ENCODE assay signal across 19 cellular contexts in the genomic region with DNA sequence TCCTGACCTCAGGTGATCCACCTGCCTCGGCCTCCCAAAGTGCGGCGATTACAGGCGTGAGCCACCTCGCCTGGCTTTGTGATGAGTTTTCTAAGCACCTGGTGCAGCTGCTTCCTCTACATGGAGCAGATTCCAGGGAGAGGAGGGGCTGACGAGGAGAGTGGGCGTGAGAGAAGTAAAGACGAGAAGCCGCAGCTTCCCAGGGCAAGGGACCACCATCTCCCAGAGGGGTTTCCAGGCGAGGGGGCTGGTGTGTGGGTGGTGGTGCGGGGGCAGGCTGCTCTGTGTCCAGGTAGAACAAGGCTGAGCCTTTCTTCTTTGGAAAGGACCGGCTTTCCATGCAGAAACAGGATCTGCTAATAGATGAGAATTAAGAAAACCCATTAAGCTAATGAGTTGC.
DNase-seq lines count a peak whose midpoint lies in the region; ATAC-seq and TF ChIP-seq lines count a peak whose summit lies in the region.
"Had no signal": no experiment of that assay in that cellular context is flagged by ENCODE, and none has a peak within 500 bp of the region (broad histone marks: within the 10 kb centered on the region; RNA-seq: fewer than 3 reads in every experiment).

No MANE protein-coding gene starts in this region.

- H3K27me3 Mint-ChIP-seq in GM23338 (ENCODE audit: insufficient read depth, low read depth, poor library complexity), result peaks cover 17% of the 10 kb centered on the region

- H3K4me1 Mint-ChIP-seq in GM23338, result peaks cover 34% of the 10 kb centered on the region

- peak overlapping the region; percentile 69 for H3K4me2 ChIP-seq in BLaER1
- no peak overlapping the region for H3K4me2 ChIP-seq in GM23338

- H3K9me3 ChIP-seq in BLaER1, result no peaks in the 10 kb centered on the region
- no peaks in the 10 kb centered on the region for H3K9me3 ChIP-seq in WERI-Rb-1 (ENCODE audit: severe bottlenecking)
- H3K9me3 ChIP-seq: HAP-1 had no signal

- no peaks in the 10 kb centered on the region for H3K9me3 Mint-ChIP-seq in GM23338
- H3K9me3 Mint-ChIP-seq: CD4-positive, alpha-beta T cell; HFFc6 had no signal

- DNase-seq in GM23338 (ENCODE audit: low spot score) (peak; percentile 26), WERI-Rb-1 (peak; percentile 81), iPS-NIHi7 (ENCODE audit: extremely low spot score) (peak; percentile 38), DMS 273 treated with DMSO at 0.1 percent for 48 hours (lab: John Stamatoyannopoulos, UW) (no peak), left cardiac atrium (no peak)
- no peak for DNase-seq in activated CD8-positive, alpha-beta memory T cell treated with anti-CD3 and anti-CD28 coated beads for 24 hours
- DNase-seq: 8988T; AML-193; C1 segment of cervical spinal cord; Calu3; CD4-positive, alpha-beta T cell; DND-41; GDM1; GOT3; HFFc6 had no signal

- H3K4me1 ChIP-seq in BLaER1 (peaks cover 40% of the 10 kb centered on the region), GM23338 (ENCODE audit: insufficient read depth) (no peaks in the 10 kb centered on the region)
- H3K4me1 ChIP-seq: HAP-1 had no signal

- H3K4me3 Mint-ChIP-seq in GM23338, result no peak overlapping the region
- H3K4me3 Mint-ChIP-seq: CD4-positive, alpha-beta T cell; HFFc6 had no signal

- TF ChIP-seq CTCF in GM23338 (conservative IDR thresholded peaks at IDR 0.05; ENCODE audit: low read depth in 2 of 2), result no peak
- no peak for TF ChIP-seq CTCF in WERI-Rb-1 (IDR thresholded peaks at IDR 0.05; ENCODE audit: low read depth, low read length)

- no peak overlapping the region for H3K9ac ChIP-seq in BLaER1

- no peak overlapping the region for H3K27ac Mint-ChIP-seq in GM23338
- H3K27ac Mint-ChIP-seq: CD4-positive, alpha-beta T cell; HFFc6 had no signal

- H3K27me3 ChIP-seq in BLaER1 (peaks cover 6% of the 10 kb centered on the region), GM23338 (ENCODE audit: insufficient read depth) (no peaks in the 10 kb centered on the region), WERI-Rb-1 (ENCODE audit: insufficient read depth, low read depth, severe bottlenecking) (no peaks in the 10 kb centered on the region)

- intact Hi-C loops in left cardiac atrium (cut with DNase I), result no loop called here

- H3K36me3 ChIP-seq in BLaER1 (no peaks in the 10 kb centered on the region), GM23338 (ENCODE audit: insufficient read depth) (no peaks in the 10 kb centered on the region), WERI-Rb-1 (no peaks in the 10 kb centered on the region)
- H3K36me3 ChIP-seq: HAP-1 had no signal

- no peak overlapping the region for H2AFZ ChIP-seq in GM23338

- no peak overlapping the region for H3K27ac ChIP-seq in BLaER1
- H3K27ac ChIP-seq in GM23338 (ENCODE audit: low read depth), result no peak overlapping the region
- H3K27ac ChIP-seq in WERI-Rb-1, result peak overlapping the region; percentile 68

- H3K36me3 Mint-ChIP-seq in GM23338 (ENCODE audit: low read depth), result no peaks in the 10 kb centered on the region

- ATAC-seq in GM23338, result peak; percentile 46
- ATAC-seq in GM18517 (IDR thresholded peaks at IDR 0.05; ENCODE audit: unreplicated experiment), result no peak
- ATAC-seq in left cardiac atrium, result no peak
- ATAC-seq: HepG2 had no signal

- no peak overlapping the region for H3K4me3 ChIP-seq in BLaER1
- H3K4me3 ChIP-seq in GM23338, result no peak overlapping the region
- peak overlapping the region; percentile 8; the same call in 1 of the 2 replicates for H3K4me3 ChIP-seq in WERI-Rb-1 (ENCODE audit: low read depth, low read length)
- H3K4me3 ChIP-seq: HAP-1 had no signal

- no peaks in the 10 kb centered on the region; the same call in 1 of the 2 replicates for H4K20me1 ChIP-seq in BLaER1
- no peaks in the 10 kb centered on the region for H4K20me1 ChIP-seq in GM23338 (replicated peaks; ENCODE audit: insufficient read depth)

- H3F3A ChIP-seq in GM23338 (replicated peaks; ENCODE audit: low read depth), result no peaks in the 10 kb centered on the region

- H3K9me2 ChIP-seq in GM23338 (ENCODE audit: insufficient read depth), result no peaks in the 10 kb centered on the region

- no peaks in the 10 kb centered on the region for H3K79me2 ChIP-seq in GM23338 (replicated peaks; ENCODE audit: insufficient read depth)

TF ChIP-seq in GM23338, 12 proteins besides CTCF, POLR2A, EP300 and RAD21:
- TF ChIP-seq NANOG (IDR thresholded peaks at IDR 0.05; ENCODE audit: borderline replicate concordance) (no peak), ZNF331 (CRISPR knock-in tag; IDR thresholded peaks at IDR 0.05; ENCODE audit: low read depth) (no peak), EZH2 (IDR thresholded peaks at IDR 0.05; ENCODE audit: low read depth, unreplicated experiment) (no peak), CREB1 (CRISPR knock-in tag; IDR thresholded peaks at IDR 0.05; ENCODE audit: low read depth) (no peak)
- TF ChIP-seq, protein P1, sequence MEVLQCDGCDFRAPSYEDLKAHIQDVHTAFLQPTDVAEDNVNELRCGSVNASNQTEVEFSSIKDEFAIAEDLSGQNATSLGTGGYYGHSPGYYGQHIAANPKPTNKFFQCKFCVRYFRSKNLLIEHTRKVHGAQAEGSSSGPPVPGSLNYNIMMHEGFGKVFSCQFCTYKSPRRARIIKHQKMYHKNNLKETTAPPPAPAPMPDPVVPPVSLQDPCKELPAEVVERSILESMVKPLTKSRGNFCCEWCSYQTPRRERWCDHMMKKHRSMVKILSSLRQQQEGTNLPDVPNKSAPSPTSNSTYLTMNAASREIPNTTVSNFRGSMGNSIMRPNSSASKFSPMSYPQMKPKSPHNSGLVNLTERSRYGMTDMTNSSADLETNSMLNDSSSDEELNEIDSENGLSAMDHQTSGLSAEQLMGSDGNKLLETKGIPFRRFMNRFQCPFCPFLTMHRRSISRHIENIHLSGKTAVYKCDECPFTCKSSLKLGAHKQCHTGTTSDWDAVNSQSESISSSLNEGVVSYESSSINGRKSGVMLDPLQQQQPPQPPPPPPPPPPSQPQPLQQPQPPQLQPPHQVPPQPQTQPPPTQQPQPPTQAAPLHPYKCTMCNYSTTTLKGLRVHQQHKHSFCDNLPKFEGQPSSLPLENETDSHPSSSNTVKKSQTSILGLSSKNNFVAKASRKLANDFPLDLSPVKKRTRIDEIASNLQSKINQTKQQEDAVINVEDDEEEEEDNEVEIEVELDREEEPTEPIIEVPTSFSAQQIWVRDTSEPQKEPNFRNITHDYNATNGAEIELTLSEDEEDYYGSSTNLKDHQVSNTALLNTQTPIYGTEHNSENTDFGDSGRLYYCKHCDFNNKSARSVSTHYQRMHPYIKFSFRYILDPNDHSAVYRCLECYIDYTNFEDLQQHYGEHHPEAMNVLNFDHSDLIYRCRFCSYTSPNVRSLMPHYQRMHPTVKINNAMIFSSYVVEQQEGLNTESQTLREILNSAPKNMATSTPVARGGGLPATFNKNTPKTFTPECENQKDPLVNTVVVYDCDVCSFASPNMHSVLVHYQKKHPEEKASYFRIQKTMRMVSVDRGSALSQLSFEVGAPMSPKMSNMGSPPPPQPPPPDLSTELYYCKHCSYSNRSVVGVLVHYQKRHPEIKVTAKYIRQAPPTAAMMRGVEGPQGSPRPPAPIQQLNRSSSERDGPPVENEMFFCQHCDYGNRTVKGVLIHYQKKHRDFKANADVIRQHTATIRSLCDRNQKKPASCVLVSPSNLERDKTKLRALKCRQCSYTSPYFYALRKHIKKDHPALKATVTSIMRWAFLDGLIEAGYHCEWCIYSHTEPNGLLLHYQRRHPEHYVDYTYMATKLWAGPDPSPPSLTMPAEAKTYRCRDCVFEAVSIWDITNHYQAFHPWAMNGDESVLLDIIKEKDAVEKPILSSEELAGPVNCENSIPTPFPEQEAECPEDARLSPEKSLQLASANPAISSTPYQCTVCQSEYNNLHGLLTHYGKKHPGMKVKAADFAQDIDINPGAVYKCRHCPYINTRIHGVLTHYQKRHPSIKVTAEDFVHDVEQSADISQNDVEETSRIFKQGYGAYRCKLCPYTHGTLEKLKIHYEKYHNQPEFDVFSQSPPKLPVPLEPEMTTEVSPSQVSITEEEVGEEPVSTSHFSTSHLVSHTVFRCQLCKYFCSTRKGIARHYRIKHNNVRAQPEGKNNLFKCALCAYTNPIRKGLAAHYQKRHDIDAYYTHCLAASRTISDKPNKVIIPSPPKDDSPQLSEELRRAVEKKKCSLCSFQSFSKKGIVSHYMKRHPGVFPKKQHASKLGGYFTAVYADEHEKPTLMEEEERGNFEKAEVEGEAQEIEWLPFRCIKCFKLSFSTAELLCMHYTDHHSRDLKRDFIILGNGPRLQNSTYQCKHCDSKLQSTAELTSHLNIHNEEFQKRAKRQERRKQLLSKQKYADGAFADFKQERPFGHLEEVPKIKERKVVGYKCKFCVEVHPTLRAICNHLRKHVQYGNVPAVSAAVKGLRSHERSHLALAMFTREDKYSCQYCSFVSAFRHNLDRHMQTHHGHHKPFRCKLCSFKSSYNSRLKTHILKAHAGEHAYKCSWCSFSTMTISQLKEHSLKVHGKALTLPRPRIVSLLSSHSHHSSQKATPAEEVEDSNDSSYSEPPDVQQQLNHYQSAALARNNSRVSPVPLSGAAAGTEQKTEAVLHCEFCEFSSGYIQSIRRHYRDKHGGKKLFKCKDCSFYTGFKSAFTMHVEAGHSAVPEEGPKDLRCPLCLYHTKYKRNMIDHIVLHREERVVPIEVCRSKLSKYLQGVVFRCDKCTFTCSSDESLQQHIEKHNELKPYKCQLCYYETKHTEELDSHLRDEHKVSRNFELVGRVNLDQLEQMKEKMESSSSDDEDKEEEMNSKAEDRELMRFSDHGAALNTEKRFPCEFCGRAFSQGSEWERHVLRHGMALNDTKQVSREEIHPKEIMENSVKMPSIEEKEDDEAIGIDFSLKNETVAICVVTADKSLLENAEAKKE (CRISPR knock-in tag; IDR thresholded peaks at IDR 0.05), result no peak
- TF ChIP-seq, protein P2, sequence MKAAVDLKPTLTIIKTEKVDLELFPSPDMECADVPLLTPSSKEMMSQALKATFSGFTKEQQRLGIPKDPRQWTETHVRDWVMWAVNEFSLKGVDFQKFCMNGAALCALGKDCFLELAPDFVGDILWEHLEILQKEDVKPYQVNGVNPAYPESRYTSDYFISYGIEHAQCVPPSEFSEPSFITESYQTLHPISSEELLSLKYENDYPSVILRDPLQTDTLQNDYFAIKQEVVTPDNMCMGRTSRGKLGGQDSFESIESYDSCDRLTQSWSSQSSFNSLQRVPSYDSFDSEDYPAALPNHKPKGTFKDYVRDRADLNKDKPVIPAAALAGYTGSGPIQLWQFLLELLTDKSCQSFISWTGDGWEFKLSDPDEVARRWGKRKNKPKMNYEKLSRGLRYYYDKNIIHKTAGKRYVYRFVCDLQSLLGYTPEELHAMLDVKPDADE (IDR thresholded peaks at IDR 0.05), result no peak

Comparison
In these comparisons a context has a peak if more than half of its experiments do, and no peak if none do; other contexts are left out.
1. DNase-seq: peak in GM23338 (single experiment), WERI-Rb-1 (single experiment) and iPS-NIHi7 (single experiment); none in activated CD8-positive, alpha-beta memory T cell treated with anti-CD3 and anti-CD28 coated beads for 24 hours (single experiment), DMS 273 treated with DMSO at 0.1 percent for 48 hours (single experiment) and left cardiac atrium (single experiment).